In genomic region chr1:181219938-181220337, GRCh38 we compare ENCODE assay signal across 19 cellular contexts.
"Had no signal": no experiment of that assay in that cellular context is flagged by ENCODE, and none has a peak within 500 bp of the region (broad histone marks: within the 10 kb centered on the region; RNA-seq: fewer than 3 reads in every experiment).

No MANE protein-coding gene starts in this region.

- H3K4me1 Mint-ChIP-seq: neural crest cell had no signal

- DNase-seq: activated CD4-positive, alpha-beta T cell treated with anti-CD3 and anti-CD28 coated beads, Interleukin-2, amount 50 U/mL, for 4 hours; activated CD4-positive, CD25-positive, alpha-beta regulatory T cell treated with anti-CD3 and anti-CD28 coated beads, Interleukin-2, amount 50 U/mL, for 72 hours; activated naive CD4-positive, alpha-beta T cell; activated T-cell treated with anti-CD3 and anti-CD28 coated beads for 4 hours; gastrocnemius medialis; heart left ventricle; left colon; ovary; sigmoid colon; stimulated activated CD4-positive, alpha-beta T cell treated with anti-CD3 and anti-CD28 coated beads, Interleukin-12 subunit alpha, Interleukin-12 subunit beta, amount 100 ng/mL, for 4 hours; stimulated activated CD4-positive, alpha-beta T cell treated with anti-CD3 and anti-CD28 coated beads, Interleukin-2, amount 100 ng/mL, for 24 hours; stomach; testis; upper lobe of left lung had no signal

- H3K9me3 ChIP-seq: esophagus muscularis mucosa, gastrocnemius medialis, ovary, sigmoid colon, stomach, testis, upper lobe of left lung had no signal

- H3K4me3 Mint-ChIP-seq: neural crest cell had no signal

- H3K4me3 ChIP-seq: cardiac muscle cell, esophagus muscularis mucosa, gastrocnemius medialis, heart left ventricle, ovary, sigmoid colon, stomach, testis, upper lobe of left lung had no signal

- FAIRE-seq: astrocyte, colon had no signal

- ATAC-seq: gastrocnemius medialis, heart left ventricle, left colon had no signal

- H3K27me3 ChIP-seq: cardiac muscle cell, esophagus muscularis mucosa, heart left ventricle, ovary, sigmoid colon, testis, upper lobe of left lung had no signal

- H3K27ac ChIP-seq: cardiac muscle cell, esophagus muscularis mucosa, gastrocnemius medialis, ovary, sigmoid colon, stomach, testis, upper lobe of left lung had no signal

- H3K4me1 ChIP-seq: esophagus muscularis mucosa, gastrocnemius medialis, sigmoid colon, stomach, testis, upper lobe of left lung had no signal

- H3K36me3 ChIP-seq: cardiac muscle cell, esophagus muscularis mucosa, gastrocnemius medialis, heart left ventricle, ovary, sigmoid colon, stomach, upper lobe of left lung had no signal
